ENCODE assay signal across 19 cellular contexts in the genomic region with DNA sequence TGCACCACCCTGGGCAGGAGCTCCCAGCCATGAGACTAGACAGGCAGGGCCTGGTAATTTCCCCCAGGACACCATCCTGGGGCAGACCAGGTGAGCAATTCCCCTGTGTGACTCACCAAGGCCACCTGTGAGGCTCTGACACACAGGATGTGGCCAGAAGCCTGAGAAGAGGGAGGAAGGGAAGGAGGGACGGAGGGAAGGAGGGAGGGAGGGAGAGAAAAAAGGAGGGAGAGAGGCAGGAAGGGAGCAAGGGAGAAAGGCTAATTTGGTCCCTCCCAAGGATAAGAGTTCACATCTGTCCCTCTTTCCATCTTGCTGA. TPM values are rescaled to one million over a fixed set of nuclear protein-coding genes. Genes with fewer than 3 reads are reported as not detected.
DNase-seq lines count a peak whose midpoint lies in the region; ATAC-seq and TF ChIP-seq lines count a peak whose summit lies in the region.
"Had no signal": no experiment of that assay in that cellular context is flagged by ENCODE, and none has a peak within 500 bp of the region (broad histone marks: within the 10 kb centered on the region; RNA-seq: fewer than 3 reads in every experiment).

No MANE protein-coding gene starts in this region.

- DNase-seq in activated CD4-positive, alpha-beta T cell treated with anti-CD3 and anti-CD28 coated beads for 48 hours, result peak; percentile 20
- no peak for DNase-seq in activated CD4-positive, alpha-beta T cell treated with anti-CD3 and anti-CD28 coated beads, Interleukin-2, amount 10 ng/mL, durations not matched to agents 24 days and 14 days
- DNase-seq in HFF-Myc (ENCODE audit: extremely low read depth, low read depth) (peak; percentile 2), mucosa of gallbladder (ENCODE audit: low spot score) (peak; percentile 25), AML-193 (lab: John Stamatoyannopoulos, UW) (no peak)
- DNase-seq: CD8-positive, alpha-beta memory T cell; cortex of kidney; erythroblast; NCI-H187; tibial artery had no signal

- no peaks in the 10 kb centered on the region for H3K36me3 Mint-ChIP-seq in activated CD4-positive, alpha-beta T cell treated with anti-CD3 and anti-CD28 coated beads, Interleukin-2, amount 10 ng/mL, durations not matched to agents 24 days and 14 days (ENCODE audit: low read depth)
- no peaks in the 10 kb centered on the region for H3K36me3 Mint-ChIP-seq in activated T-helper 17 cell treated with anti-CD3 and anti-CD28 coated beads, Interleukin-2, amount 50 U/mL, for 72 hours (ENCODE audit: low read depth)
- H3K36me3 Mint-ChIP-seq: mesothelial cell of epicardium had no signal

- H3K4me3 Mint-ChIP-seq in activated CD4-positive, alpha-beta T cell treated with anti-CD3 and anti-CD28 coated beads, Interleukin-2, amount 10 ng/mL, durations not matched to agents 24 days and 14 days, result no peak overlapping the region
- no peak overlapping the region for H3K4me3 Mint-ChIP-seq in activated T-helper 17 cell treated with anti-CD3 and anti-CD28 coated beads, Interleukin-2, amount 50 U/mL, for 72 hours
- H3K4me3 Mint-ChIP-seq: CD8-positive, alpha-beta memory T cell; mesothelial cell of epicardium had no signal

- intact Hi-C loops in activated CD4-positive, alpha-beta T cell treated with anti-CD3 and anti-CD28 coated beads, Interleukin-2, amount 10 ng/mL, durations not matched to agents 24 days and 14 days (cut with micrococcal nuclease), result no loop called here

- ATAC-seq in activated T-helper 17 cell treated with anti-CD3 and anti-CD28 coated beads, Interleukin-2, amount 50 U/mL, for 72 hours (replicated peaks), result peak; percentile 56
- no peak for ATAC-seq in GM19463 (IDR thresholded peaks at IDR 0.05; ENCODE audit: unreplicated experiment)
- no peak for ATAC-seq in HG03097 (IDR thresholded peaks at IDR 0.05; ENCODE audit: low FRiP score, unreplicated experiment)
- ATAC-seq: A549, right lobe of liver had no signal

- no peak for TF ChIP-seq CTCF in HFF-Myc (IDR thresholded peaks at IDR 0.05; ENCODE audit: low read depth, low read length, missing control alignments)

- H3K4me1 Mint-ChIP-seq in activated CD4-positive, alpha-beta T cell treated with anti-CD3 and anti-CD28 coated beads, Interleukin-2, amount 10 ng/mL, durations not matched to agents 24 days and 14 days, result peaks cover 2% of the 10 kb centered on the region
- H3K4me1 Mint-ChIP-seq in activated T-helper 17 cell treated with anti-CD3 and anti-CD28 coated beads, Interleukin-2, amount 50 U/mL, for 72 hours, result peaks cover 21% of the 10 kb centered on the region

- no peak overlapping the region for H3K27ac Mint-ChIP-seq in activated CD4-positive, alpha-beta T cell treated with anti-CD3 and anti-CD28 coated beads, Interleukin-2, amount 10 ng/mL, durations not matched to agents 24 days and 14 days
- H3K27ac Mint-ChIP-seq in activated T-helper 17 cell treated with anti-CD3 and anti-CD28 coated beads, Interleukin-2, amount 50 U/mL, for 72 hours, result peak overlapping the region; percentile 76
- H3K27ac Mint-ChIP-seq: CD8-positive, alpha-beta memory T cell; mesothelial cell of epicardium had no signal

- H3K9me3 Mint-ChIP-seq in activated CD4-positive, alpha-beta T cell treated with anti-CD3 and anti-CD28 coated beads, Interleukin-2, amount 10 ng/mL, durations not matched to agents 24 days and 14 days, result no peaks in the 10 kb centered on the region
- H3K9me3 Mint-ChIP-seq in activated T-helper 17 cell treated with anti-CD3 and anti-CD28 coated beads, Interleukin-2, amount 50 U/mL, for 72 hours, result no peaks in the 10 kb centered on the region
- H3K9me3 Mint-ChIP-seq: CD8-positive, alpha-beta memory T cell; mesothelial cell of epicardium had no signal

- peaks cover 4% of the 10 kb centered on the region for H3K27me3 Mint-ChIP-seq in activated CD4-positive, alpha-beta T cell treated with anti-CD3 and anti-CD28 coated beads, Interleukin-2, amount 10 ng/mL, durations not matched to agents 24 days and 14 days
- H3K27me3 Mint-ChIP-seq in activated T-helper 17 cell treated with anti-CD3 and anti-CD28 coated beads, Interleukin-2, amount 50 U/mL, for 72 hours, result no peaks in the 10 kb centered on the region

- no peak overlapping the region for H3K4me3 ChIP-seq in HFF-Myc (replicated peaks; ENCODE audit: low read depth, low read length)
- H3K4me3 ChIP-seq: A549, ascending aorta, right lobe of liver, SK-N-MC, tibial artery had no signal

RNA-seq across cellular contexts. Expression of a gene that starts 25.9 kb away (rescaled TPM):
- 0.05 TPM in 1 of 2 replicates, not detected in the other for total RNA-seq in activated CD4-positive, alpha-beta T cell treated with anti-CD3 and anti-CD28 coated beads, Interleukin-2, amount 10 ng/mL, durations not matched to agents 24 days and 14 days
- under 1 TPM; 0.11 to 0.29 TPM for total RNA-seq in activated T-helper 17 cell treated with anti-CD3 and anti-CD28 coated beads, Interleukin-2, amount 50 U/mL, for 72 hours
- total RNA-seq in mucosa of gallbladder, result 4.7 TPM
- total RNA-seq: ascending aorta, NCI-H460, right lobe of liver had no signal

Comparison
In these comparisons a context has a peak if more than half of its experiments do, and no peak if none do; other contexts are left out.
1. DNase-seq: peak in activated CD4-positive, alpha-beta T cell treated with anti-CD3 and anti-CD28 coated beads for 48 hours (single experiment), HFF-Myc (single experiment) and mucosa of gallbladder (single experiment); none in activated CD4-positive, alpha-beta T cell treated with anti-CD3 and anti-CD28 coated beads, Interleukin-2, amount 10 ng/mL, durations not matched to agents 24 days and 14 days (single experiment) and AML-193 (0 of 2).